ENCODE assay signal across 8 cellular contexts in the genomic region with DNA sequence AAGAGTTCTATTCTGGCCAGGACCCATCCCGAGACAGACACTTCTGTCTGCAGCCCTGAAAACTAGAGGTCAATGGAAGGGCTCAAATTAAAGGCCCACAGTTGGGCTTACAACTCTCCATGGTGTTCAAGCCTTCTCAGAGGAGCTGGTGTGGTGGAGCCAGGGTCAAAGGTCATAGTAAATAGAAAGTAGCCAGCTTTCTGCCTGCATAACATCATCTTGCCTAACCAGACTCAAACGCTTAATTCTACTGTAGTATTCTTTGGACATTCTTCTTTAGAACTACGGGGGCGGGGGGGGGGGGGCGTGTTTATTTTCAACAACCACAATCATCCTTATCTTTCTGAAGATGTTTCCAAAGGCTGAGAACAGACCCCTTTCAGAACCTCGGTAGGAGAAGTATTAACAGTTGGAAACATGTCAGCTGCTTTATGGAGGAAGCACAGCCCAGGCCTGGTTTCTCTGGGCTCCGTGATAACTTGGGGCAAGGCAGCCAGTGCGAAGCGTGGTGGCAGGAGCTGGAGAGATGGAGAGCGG. TPM values are rescaled to one million over a fixed set of nuclear protein-coding genes. Genes with fewer than 3 reads are reported as not detected.
A peak's percentile ranks its signal among the peaks of the same experiment; 100 is the strongest.
DNase-seq lines count a peak whose midpoint lies in the region; ATAC-seq and TF ChIP-seq lines count a peak whose summit lies in the region.

No MANE protein-coding gene starts in this region.

- H4K20me1 ChIP-seq in PC-9 (ENCODE audit: insufficient read depth): no peaks in the 10 kb centered on the region

- peaks cover 26% of the 10 kb centered on the region for H3K27me3 ChIP-seq in HUES64 (ENCODE audit: insufficient read depth, low read length)
- no peaks in the 10 kb centered on the region for H3K27me3 ChIP-seq in brain microvascular endothelial cell (replicated peaks)
- no peaks in the 10 kb centered on the region for H3K27me3 ChIP-seq in mucosa of stomach (ENCODE audit: control insufficient read depth, insufficient read depth, low read length)
- no peaks in the 10 kb centered on the region for H3K27me3 ChIP-seq in PC-9 (ENCODE audit: insufficient read depth, low read depth)

- 45% methylated on average over 10 of the region's 10 CpGs for WGBS in HUES64

- CTCF ChIA-PET in PC-9 (lab: Charles Lee): interaction anchor here (0.5 to 0.6 kb wide), 3 partner anchors 58 to 190 kb away, joined by 3 to 6 read pairs (median 3); no protein-coding TSS in a partner anchor

- ATAC-seq in HG02571 (IDR thresholded peaks at IDR 0.05; ENCODE audit: unreplicated experiment): no peak

- in situ Hi-C loops in brain microvascular endothelial cell (cut with HindIII; ENCODE audit: low pct_ligation_motif_present, low sequenced_read_pairs): no loop called here

- H3K36me3 ChIP-seq in HUES64 (ENCODE audit: insufficient read depth, low read length) (no peaks in the 10 kb centered on the region), brain microvascular endothelial cell (replicated peaks) (no peaks in the 10 kb centered on the region), mucosa of stomach (ENCODE audit: control insufficient read depth, insufficient read depth, low read length) (no peaks in the 10 kb centered on the region), PC-9 (ENCODE audit: low read depth) (no peaks in the 10 kb centered on the region)

- H3K4me1 ChIP-seq in HUES64 (ENCODE audit: insufficient read depth, low read length) (peaks cover 22% of the 10 kb centered on the region), mucosa of stomach (ENCODE audit: control insufficient read depth, insufficient read depth, low read length) (peaks cover 5% of the 10 kb centered on the region), PC-9 (replicated peaks; ENCODE audit: insufficient read depth) (peaks cover 15% of the 10 kb centered on the region)

- TF ChIP-seq CTCF in AG10803 (conservative IDR thresholded peaks at IDR 0.05; ENCODE audit: low read length) (no peak), brain microvascular endothelial cell (IDR thresholded peaks at IDR 0.05; ENCODE audit: low read depth, low read length, missing control alignments) (no peak), PC-9 (conservative IDR thresholded peaks at IDR 0.05) (no peak)

- no peak overlapping the region for H3K4me2 ChIP-seq in PC-9

- peaks cover 3% of the 10 kb centered on the region; the same call in 1 of the 2 replicates for H3F3A ChIP-seq in PC-9 (ENCODE audit: insufficient read depth, low read depth)

- intact Hi-C loops in PC-9 (cut with micrococcal nuclease; ENCODE audit: unreplicated experiment): loop anchor here (2.0 to 5.0 kb wide), 3 partner anchors 55 to 384 kb away; no protein-coding TSS in a partner anchor

- no TSS peak for BruUV-seq in PC-9 (replicated peaks; lab: Mats Ljungman, UMichigan)

- no peaks in the 10 kb centered on the region for H3K9me2 ChIP-seq in PC-9 (ENCODE audit: insufficient read depth)

- peaks cover 29% of the 10 kb centered on the region for H3K79me2 ChIP-seq in PC-9 (ENCODE audit: low read depth)

- H2AFZ ChIP-seq in PC-9: no peak overlapping the region

- POLR2A ChIA-PET in PC-9 (lab: Charles Lee; ENCODE audit: unreplicated experiment): interaction anchor here (0.6 to 1.2 kb wide), 3 partner anchors 34 to 409 kb away, joined by 3 read pairs; no protein-coding TSS in a partner anchor

- H3K9me3 ChIP-seq in HUES64 (ENCODE audit: insufficient read depth, low read depth, low read length) (no peaks in the 10 kb centered on the region), mucosa of stomach (ENCODE audit: control insufficient read depth, low read length) (no peaks in the 10 kb centered on the region), PC-9 (ENCODE audit: insufficient read depth, low read depth) (no peaks in the 10 kb centered on the region)

- DNase-seq in AG10803 (ENCODE audit: low read depth): no peak
- peak; percentile 12 for DNase-seq in brain microvascular endothelial cell
- DNase-seq in NCI-H146 treated with DMSO at 0.1 percent for 48 hours (lab: John Stamatoyannopoulos, UW; ENCODE audit: unreplicated experiment): no peak
- no peak for DNase-seq in amniotic stem cell (lab: John Stamatoyannopoulos, UW)
- DNase-seq in PC-9: no peak

- H3K4me3 ChIP-seq in AG10803 (ENCODE audit: low read length) (peak overlapping the region; percentile 96), HUES64 (ENCODE audit: low read length) (peak overlapping the region; percentile 99), brain microvascular endothelial cell (ENCODE audit: low read depth, low read length) (peak overlapping the region; percentile 93), mucosa of stomach (ENCODE audit: low read length) (peak overlapping the region; percentile 69), PC-9 (no peak overlapping the region)

- H3K9ac ChIP-seq in HUES64 (ENCODE audit: low read depth, low read length) (0 out of 2 replicates have a peak overlapping the region, but pooled peaks have one; percentile 39), mucosa of stomach (ENCODE audit: low read length) (peak overlapping the region; percentile 83)

- H3K27ac ChIP-seq in HUES64 (ENCODE audit: low read depth, low read length): no peak overlapping the region
- peak overlapping the region; percentile 16 for H3K27ac ChIP-seq in brain microvascular endothelial cell
- no peak overlapping the region for H3K27ac ChIP-seq in PC-9

RNA-seq across cellular contexts. Expression of gene RREB1, which starts 1.5 kb away (rescaled TPM):
- polyA plus RNA-seq in HUES64 (2013, experiment 1 of 2): 11.2 TPM
- polyA plus RNA-seq in HUES64 (2013, experiment 2 of 2): 13.5 TPM
- total RNA-seq in PC-9 (2021): 29.2 and 38.4 TPM in 2 replicates
